Comparison of ENCODE assay signal across 1 cellular context in the genomic region with DNA sequence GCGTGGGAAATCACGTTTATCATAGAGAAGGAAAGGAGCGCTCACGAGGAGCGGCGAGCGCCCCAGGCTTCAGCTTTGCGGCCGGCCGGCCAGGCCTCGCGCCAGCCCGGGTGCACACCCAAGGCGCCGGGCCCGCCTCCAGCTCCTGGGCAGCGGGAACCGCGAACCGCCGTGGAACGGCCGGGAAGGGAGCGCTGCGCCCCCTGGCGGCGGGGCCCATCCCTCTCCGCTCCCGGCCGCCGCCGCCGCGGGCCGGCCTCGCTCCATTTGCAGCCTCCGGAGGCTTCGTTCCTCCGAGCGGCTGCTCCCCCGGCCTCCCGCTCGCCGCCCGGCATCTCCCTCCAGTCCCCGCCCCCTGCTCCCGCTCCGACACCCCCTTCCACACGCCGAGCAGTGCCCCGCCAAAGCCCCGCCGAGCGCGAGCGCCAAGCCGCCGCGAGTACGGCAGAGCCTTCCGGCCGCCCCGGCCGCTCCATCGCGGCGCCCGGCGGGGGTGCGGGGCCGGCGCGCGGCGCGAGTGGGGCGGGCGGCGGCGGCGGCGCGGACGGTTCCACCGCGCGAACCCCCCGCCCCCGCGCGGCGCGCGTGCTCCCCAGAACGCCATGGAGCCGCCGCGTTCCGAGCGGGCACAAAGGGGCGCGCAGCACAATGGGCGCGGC.
TF ChIP-seq lines count a peak whose summit lies in the region.

No MANE protein-coding gene starts in this region.

TF ChIP-seq in K562, 482 proteins besides CTCF, POLR2A, EP300 and RAD21 (continued from another document and continues in another):
- TF ChIP-seq, protein P1, sequence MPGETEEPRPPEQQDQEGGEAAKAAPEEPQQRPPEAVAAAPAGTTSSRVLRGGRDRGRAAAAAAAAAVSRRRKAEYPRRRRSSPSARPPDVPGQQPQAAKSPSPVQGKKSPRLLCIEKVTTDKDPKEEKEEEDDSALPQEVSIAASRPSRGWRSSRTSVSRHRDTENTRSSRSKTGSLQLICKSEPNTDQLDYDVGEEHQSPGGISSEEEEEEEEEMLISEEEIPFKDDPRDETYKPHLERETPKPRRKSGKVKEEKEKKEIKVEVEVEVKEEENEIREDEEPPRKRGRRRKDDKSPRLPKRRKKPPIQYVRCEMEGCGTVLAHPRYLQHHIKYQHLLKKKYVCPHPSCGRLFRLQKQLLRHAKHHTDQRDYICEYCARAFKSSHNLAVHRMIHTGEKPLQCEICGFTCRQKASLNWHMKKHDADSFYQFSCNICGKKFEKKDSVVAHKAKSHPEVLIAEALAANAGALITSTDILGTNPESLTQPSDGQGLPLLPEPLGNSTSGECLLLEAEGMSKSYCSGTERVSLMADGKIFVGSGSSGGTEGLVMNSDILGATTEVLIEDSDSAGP (CRISPR knock-in tag; IDR thresholded peaks at IDR 0.05): no peak
- TF ChIP-seq ZNF79 (CRISPR knock-in tag; IDR thresholded peaks at IDR 0.05; ENCODE audit: low read depth) (no peak), ZNF696 (CRISPR knock-in tag; conservative IDR thresholded peaks at IDR 0.05) (no peak), FOS (IDR thresholded peaks at IDR 0.05; ENCODE audit: extremely low read depth, insufficient read length) (no peak), ZNF274 (IDR thresholded peaks at IDR 0.05; ENCODE audit: borderline replicate concordance, low read depth, low read length) (no peak), ARID1B (IDR thresholded peaks at IDR 0.05) (no peak), PPARD (CRISPR knock-in tag; IDR thresholded peaks at IDR 0.05) (no peak), FOXJ2 (tag; IDR thresholded peaks at IDR 0.05) (no peak), HNRNPUL1 (IDR thresholded peaks at IDR 0.05; ENCODE audit: low read length) (no peak), FOXK1 (CRISPR knock-in tag; IDR thresholded peaks at IDR 0.05; ENCODE audit: borderline replicate concordance) (no peak), CBX2 (IDR thresholded peaks at IDR 0.05; ENCODE audit: insufficient read depth, low read length, poor library complexity, severe bottlenecking) (no peak), KLF6 (CRISPR knock-in tag; IDR thresholded peaks at IDR 0.05; ENCODE audit: borderline replicate concordance) (no peak), ZNF444 (CRISPR knock-in tag; IDR thresholded peaks at IDR 0.05) (no peak), NEUROD1 (IDR thresholded peaks at IDR 0.05; ENCODE audit: borderline replicate concordance, low read depth, low read length, partially characterized antibody) (no peak), MAFF (IDR thresholded peaks at IDR 0.05; ENCODE audit: low read length) (no peak), MED1 (CRISPR knock-in tag; IDR thresholded peaks at IDR 0.05; ENCODE audit: borderline replicate concordance) (no peak), RBM15 (IDR thresholded peaks at IDR 0.05; ENCODE audit: insufficient read depth, low read length) (no peak), HDAC2 (IDR thresholded peaks at IDR 0.05) (no peak), NCOA1 (IDR thresholded peaks at IDR 0.05; ENCODE audit: low read depth) (no peak), ZNF431 (CRISPR knock-in tag; IDR thresholded peaks at IDR 0.05) (no peak), ZNF316 (IDR thresholded peaks at IDR 0.05) (no peak), ZNF77 (CRISPR knock-in tag; IDR thresholded peaks at IDR 0.05) (no peak), ARNT (IDR thresholded peaks at IDR 0.05) (no peak), ZNF41 (CRISPR knock-in tag; conservative IDR thresholded peaks at IDR 0.05) (no peak), ETS2 (tag; IDR thresholded peaks at IDR 0.05; ENCODE audit: borderline replicate concordance, poor library complexity, severe bottlenecking) (no peak), KHSRP (IDR thresholded peaks at IDR 0.05) (no peak), ESRRB (CRISPR knock-in tag; IDR thresholded peaks at IDR 0.05; ENCODE audit: borderline replicate concordance) (no peak), ZNF133 (CRISPR knock-in tag; IDR thresholded peaks at IDR 0.05) (no peak), HNRNPLL (IDR thresholded peaks at IDR 0.05; ENCODE audit: low read depth, low read length, poor library complexity, severe bottlenecking) (no peak), RBFOX2 (IDR thresholded peaks at IDR 0.05; ENCODE audit: low read depth, low read length) (peak; percentile 80), ZBTB17 (CRISPR knock-in tag; IDR thresholded peaks at IDR 0.05) (0 out of 2 replicates have a peak, but pooled peaks have one; percentile 36), FOXM1 (IDR thresholded peaks at IDR 0.05; ENCODE audit: low read depth) (no peak), FOXM1 (CRISPR knock-in tag; IDR thresholded peaks at IDR 0.05; ENCODE audit: low read depth) (no peak), TOE1 (IDR thresholded peaks at IDR 0.05; ENCODE audit: borderline replicate concordance) (no peak), TOE1 (CRISPR knock-in tag; IDR thresholded peaks at IDR 0.05; ENCODE audit: borderline replicate concordance, low read depth) (no peak), L3MBTL2 (IDR thresholded peaks at IDR 0.05) (peak; percentile 93), BHLHE40 (IDR thresholded peaks at IDR 0.05; ENCODE audit: low read length) (peak; percentile 31; the same call in 1 of the 2 replicates)
- TF ChIP-seq, protein P2, sequence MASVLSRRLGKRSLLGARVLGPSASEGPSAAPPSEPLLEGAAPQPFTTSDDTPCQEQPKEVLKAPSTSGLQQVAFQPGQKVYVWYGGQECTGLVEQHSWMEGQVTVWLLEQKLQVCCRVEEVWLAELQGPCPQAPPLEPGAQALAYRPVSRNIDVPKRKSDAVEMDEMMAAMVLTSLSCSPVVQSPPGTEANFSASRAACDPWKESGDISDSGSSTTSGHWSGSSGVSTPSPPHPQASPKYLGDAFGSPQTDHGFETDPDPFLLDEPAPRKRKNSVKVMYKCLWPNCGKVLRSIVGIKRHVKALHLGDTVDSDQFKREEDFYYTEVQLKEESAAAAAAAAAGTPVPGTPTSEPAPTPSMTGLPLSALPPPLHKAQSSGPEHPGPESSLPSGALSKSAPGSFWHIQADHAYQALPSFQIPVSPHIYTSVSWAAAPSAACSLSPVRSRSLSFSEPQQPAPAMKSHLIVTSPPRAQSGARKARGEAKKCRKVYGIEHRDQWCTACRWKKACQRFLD (CRISPR knock-in tag; IDR thresholded peaks at IDR 0.05): peak; percentile 47; the same call in 1 of the 2 replicates
- TF ChIP-seq, protein P3, sequence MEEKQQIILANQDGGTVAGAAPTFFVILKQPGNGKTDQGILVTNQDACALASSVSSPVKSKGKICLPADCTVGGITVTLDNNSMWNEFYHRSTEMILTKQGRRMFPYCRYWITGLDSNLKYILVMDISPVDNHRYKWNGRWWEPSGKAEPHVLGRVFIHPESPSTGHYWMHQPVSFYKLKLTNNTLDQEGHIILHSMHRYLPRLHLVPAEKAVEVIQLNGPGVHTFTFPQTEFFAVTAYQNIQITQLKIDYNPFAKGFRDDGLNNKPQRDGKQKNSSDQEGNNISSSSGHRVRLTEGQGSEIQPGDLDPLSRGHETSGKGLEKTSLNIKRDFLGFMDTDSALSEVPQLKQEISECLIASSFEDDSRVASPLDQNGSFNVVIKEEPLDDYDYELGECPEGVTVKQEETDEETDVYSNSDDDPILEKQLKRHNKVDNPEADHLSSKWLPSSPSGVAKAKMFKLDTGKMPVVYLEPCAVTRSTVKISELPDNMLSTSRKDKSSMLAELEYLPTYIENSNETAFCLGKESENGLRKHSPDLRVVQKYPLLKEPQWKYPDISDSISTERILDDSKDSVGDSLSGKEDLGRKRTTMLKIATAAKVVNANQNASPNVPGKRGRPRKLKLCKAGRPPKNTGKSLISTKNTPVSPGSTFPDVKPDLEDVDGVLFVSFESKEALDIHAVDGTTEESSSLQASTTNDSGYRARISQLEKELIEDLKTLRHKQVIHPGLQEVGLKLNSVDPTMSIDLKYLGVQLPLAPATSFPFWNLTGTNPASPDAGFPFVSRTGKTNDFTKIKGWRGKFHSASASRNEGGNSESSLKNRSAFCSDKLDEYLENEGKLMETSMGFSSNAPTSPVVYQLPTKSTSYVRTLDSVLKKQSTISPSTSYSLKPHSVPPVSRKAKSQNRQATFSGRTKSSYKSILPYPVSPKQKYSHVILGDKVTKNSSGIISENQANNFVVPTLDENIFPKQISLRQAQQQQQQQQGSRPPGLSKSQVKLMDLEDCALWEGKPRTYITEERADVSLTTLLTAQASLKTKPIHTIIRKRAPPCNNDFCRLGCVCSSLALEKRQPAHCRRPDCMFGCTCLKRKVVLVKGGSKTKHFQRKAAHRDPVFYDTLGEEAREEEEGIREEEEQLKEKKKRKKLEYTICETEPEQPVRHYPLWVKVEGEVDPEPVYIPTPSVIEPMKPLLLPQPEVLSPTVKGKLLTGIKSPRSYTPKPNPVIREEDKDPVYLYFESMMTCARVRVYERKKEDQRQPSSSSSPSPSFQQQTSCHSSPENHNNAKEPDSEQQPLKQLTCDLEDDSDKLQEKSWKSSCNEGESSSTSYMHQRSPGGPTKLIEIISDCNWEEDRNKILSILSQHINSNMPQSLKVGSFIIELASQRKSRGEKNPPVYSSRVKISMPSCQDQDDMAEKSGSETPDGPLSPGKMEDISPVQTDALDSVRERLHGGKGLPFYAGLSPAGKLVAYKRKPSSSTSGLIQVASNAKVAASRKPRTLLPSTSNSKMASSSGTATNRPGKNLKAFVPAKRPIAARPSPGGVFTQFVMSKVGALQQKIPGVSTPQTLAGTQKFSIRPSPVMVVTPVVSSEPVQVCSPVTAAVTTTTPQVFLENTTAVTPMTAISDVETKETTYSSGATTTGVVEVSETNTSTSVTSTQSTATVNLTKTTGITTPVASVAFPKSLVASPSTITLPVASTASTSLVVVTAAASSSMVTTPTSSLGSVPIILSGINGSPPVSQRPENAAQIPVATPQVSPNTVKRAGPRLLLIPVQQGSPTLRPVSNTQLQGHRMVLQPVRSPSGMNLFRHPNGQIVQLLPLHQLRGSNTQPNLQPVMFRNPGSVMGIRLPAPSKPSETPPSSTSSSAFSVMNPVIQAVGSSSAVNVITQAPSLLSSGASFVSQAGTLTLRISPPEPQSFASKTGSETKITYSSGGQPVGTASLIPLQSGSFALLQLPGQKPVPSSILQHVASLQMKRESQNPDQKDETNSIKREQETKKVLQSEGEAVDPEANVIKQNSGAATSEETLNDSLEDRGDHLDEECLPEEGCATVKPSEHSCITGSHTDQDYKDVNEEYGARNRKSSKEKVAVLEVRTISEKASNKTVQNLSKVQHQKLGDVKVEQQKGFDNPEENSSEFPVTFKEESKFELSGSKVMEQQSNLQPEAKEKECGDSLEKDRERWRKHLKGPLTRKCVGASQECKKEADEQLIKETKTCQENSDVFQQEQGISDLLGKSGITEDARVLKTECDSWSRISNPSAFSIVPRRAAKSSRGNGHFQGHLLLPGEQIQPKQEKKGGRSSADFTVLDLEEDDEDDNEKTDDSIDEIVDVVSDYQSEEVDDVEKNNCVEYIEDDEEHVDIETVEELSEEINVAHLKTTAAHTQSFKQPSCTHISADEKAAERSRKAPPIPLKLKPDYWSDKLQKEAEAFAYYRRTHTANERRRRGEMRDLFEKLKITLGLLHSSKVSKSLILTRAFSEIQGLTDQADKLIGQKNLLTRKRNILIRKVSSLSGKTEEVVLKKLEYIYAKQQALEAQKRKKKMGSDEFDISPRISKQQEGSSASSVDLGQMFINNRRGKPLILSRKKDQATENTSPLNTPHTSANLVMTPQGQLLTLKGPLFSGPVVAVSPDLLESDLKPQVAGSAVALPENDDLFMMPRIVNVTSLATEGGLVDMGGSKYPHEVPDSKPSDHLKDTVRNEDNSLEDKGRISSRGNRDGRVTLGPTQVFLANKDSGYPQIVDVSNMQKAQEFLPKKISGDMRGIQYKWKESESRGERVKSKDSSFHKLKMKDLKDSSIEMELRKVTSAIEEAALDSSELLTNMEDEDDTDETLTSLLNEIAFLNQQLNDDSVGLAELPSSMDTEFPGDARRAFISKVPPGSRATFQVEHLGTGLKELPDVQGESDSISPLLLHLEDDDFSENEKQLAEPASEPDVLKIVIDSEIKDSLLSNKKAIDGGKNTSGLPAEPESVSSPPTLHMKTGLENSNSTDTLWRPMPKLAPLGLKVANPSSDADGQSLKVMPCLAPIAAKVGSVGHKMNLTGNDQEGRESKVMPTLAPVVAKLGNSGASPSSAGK (IDR thresholded peaks at IDR 0.05): peak; percentile 61; the same call in 1 of the 2 replicates
- TF ChIP-seq, protein P4, sequence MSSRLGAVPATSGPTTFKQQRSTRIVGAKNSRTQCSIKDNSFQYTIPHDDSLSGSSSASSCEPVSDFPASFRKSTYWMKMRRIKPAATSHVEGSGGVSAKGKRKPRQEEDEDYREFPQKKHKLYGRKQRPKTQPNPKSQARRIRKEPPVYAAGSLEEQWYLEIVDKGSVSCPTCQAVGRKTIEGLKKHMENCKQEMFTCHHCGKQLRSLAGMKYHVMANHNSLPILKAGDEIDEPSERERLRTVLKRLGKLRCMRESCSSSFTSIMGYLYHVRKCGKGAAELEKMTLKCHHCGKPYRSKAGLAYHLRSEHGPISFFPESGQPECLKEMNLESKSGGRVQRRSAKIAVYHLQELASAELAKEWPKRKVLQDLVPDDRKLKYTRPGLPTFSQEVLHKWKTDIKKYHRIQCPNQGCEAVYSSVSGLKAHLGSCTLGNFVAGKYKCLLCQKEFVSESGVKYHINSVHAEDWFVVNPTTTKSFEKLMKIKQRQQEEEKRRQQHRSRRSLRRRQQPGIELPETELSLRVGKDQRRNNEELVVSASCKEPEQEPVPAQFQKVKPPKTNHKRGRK (tag; IDR thresholded peaks at IDR 0.05): no peak
- TF ChIP-seq, protein P5, sequence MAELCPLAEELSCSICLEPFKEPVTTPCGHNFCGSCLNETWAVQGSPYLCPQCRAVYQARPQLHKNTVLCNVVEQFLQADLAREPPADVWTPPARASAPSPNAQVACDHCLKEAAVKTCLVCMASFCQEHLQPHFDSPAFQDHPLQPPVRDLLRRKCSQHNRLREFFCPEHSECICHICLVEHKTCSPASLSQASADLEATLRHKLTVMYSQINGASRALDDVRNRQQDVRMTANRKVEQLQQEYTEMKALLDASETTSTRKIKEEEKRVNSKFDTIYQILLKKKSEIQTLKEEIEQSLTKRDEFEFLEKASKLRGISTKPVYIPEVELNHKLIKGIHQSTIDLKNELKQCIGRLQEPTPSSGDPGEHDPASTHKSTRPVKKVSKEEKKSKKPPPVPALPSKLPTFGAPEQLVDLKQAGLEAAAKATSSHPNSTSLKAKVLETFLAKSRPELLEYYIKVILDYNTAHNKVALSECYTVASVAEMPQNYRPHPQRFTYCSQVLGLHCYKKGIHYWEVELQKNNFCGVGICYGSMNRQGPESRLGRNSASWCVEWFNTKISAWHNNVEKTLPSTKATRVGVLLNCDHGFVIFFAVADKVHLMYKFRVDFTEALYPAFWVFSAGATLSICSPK (IDR thresholded peaks at IDR 0.05; ENCODE audit: borderline replicate concordance): no peak
- TF ChIP-seq, protein P6, sequence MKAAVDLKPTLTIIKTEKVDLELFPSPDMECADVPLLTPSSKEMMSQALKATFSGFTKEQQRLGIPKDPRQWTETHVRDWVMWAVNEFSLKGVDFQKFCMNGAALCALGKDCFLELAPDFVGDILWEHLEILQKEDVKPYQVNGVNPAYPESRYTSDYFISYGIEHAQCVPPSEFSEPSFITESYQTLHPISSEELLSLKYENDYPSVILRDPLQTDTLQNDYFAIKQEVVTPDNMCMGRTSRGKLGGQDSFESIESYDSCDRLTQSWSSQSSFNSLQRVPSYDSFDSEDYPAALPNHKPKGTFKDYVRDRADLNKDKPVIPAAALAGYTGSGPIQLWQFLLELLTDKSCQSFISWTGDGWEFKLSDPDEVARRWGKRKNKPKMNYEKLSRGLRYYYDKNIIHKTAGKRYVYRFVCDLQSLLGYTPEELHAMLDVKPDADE (conservative IDR thresholded peaks at IDR 0.05; ENCODE audit: control insufficient read depth, low read depth, low read length): no peak; the same call in 1 of the 2 replicates
- TF ChIP-seq, protein P7, sequence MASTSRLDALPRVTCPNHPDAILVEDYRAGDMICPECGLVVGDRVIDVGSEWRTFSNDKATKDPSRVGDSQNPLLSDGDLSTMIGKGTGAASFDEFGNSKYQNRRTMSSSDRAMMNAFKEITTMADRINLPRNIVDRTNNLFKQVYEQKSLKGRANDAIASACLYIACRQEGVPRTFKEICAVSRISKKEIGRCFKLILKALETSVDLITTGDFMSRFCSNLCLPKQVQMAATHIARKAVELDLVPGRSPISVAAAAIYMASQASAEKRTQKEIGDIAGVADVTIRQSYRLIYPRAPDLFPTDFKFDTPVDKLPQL (IDR thresholded peaks at IDR 0.05; ENCODE audit: extremely low read depth, insufficient read length): no peak
